Comparison of ENCODE assay signal across 1 cellular context in the genomic region with DNA sequence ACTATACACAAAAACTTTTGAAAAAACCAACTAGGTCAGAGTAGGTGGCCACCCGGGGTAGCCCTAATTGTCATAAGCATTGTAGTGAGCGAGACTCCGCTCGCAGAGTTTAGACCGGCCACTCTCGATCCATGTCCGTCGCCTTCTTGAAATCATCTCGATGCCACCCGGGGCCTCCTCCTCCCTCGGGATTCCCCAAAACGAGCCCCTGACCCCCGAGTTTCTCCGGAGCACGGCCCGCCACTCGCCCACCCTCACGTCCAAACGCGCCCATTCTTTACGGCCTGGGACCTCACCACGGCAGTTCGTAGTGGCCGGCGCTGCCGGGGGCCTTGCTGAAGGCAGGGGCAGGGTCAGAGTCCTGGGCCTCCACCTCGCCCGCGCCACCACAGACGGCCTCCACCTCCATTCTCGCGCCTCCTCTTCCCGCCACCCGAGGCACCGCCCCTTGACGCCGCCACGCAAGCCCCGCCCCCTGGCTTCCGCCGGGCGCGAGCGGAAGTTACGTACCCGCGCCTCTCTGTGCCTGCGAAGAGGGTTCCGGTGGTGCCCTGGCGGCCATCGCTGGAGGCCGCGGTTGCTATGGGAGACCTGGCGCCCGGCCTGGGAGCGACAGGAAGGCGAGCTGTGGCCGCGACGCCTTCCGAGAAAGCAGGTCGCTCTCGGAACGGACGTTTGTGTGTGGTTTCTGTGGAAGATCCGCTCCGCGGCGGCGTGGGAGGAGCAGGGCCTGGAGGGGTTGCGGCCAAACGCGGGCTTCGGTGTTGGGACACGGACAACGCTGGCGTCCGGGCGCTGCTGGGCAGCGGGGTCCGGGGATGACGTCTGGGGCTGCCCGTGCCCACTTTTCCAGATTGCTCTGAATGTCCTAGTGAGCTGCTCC.
TF ChIP-seq lines count a peak whose summit lies in the region.

A gene (minus strand): TSS at position 425 of the 883 bp plus-strand sequence. CDS start 16 bp downstream, at position 409.

TF ChIP-seq in HepG2, 621 proteins besides CTCF, POLR2A, EP300 and RAD21 (continued from another document and continues in another):
- TF ChIP-seq ELF4 (CRISPR knock-in tag; IDR thresholded peaks at IDR 0.05; ENCODE audit: borderline replicate concordance) (no peak), ZNF790 (CRISPR knock-in tag; IDR thresholded peaks at IDR 0.05; ENCODE audit: borderline replicate concordance) (0 out of 2 replicates have a peak, but pooled peaks have one; percentile 22), KAT8 (CRISPR knock-in tag; IDR thresholded peaks at IDR 0.05) (peak; percentile 97), MED13 (CRISPR knock-in tag; IDR thresholded peaks at IDR 0.05) (peak; percentile 59), HNRNPUL1 (IDR thresholded peaks at IDR 0.05; ENCODE audit: low read depth, low read length) (no peak), KDM3A (CRISPR knock-in tag; IDR thresholded peaks at IDR 0.05; ENCODE audit: low read depth) (peak; percentile 84), TP53 (CRISPR knock-in tag; conservative IDR thresholded peaks at IDR 0.05) (no peak), DNMT3B (CRISPR knock-in tag; conservative IDR thresholded peaks at IDR 0.05) (no peak), CREB1 (IDR thresholded peaks at IDR 0.05) (peak; percentile 90), CREB1 (CRISPR knock-in tag; IDR thresholded peaks at IDR 0.05) (peak; percentile 96), SRSF9 (IDR thresholded peaks at IDR 0.05; ENCODE audit: borderline replicate concordance, insufficient read depth, low read depth, low read length, poor library complexity, severe bottlenecking) (no peak), TOPORS (CRISPR knock-in tag; IDR thresholded peaks at IDR 0.05) (no peak; the same call in 1 of the 2 replicates), NR1H2 (CRISPR knock-in tag; IDR thresholded peaks at IDR 0.05; ENCODE audit: borderline replicate concordance, low read depth) (0 out of 2 replicates have a peak, but pooled peaks have one; percentile 62), ZNF446 (CRISPR knock-in tag; IDR thresholded peaks at IDR 0.05) (0 out of 2 replicates have a peak, but pooled peaks have one; percentile 69), ZNF7 (CRISPR knock-in tag; IDR thresholded peaks at IDR 0.05) (no peak), SUZ12 (IDR thresholded peaks at IDR 0.05; ENCODE audit: low read depth, low read length) (no peak), TCF7 (IDR thresholded peaks at IDR 0.05; ENCODE audit: low read depth) (no peak), SALL2 (CRISPR knock-in tag; IDR thresholded peaks at IDR 0.05) (peak; percentile 62; the same call in 1 of the 2 replicates), ZFP90 (CRISPR knock-in tag; IDR thresholded peaks at IDR 0.05; ENCODE audit: borderline replicate concordance) (no peak; the same call in 1 of the 2 replicates), ISL2 (CRISPR knock-in tag; IDR thresholded peaks at IDR 0.05) (peak; percentile 48; the same call in 1 of the 2 replicates), ELF3 (CRISPR knock-in tag; IDR thresholded peaks at IDR 0.05) (peak; percentile 57), ZBTB7B (CRISPR knock-in tag; IDR thresholded peaks at IDR 0.05) (peak; percentile 27; the same call in 1 of the 2 replicates), ZNF713 (CRISPR knock-in tag; IDR thresholded peaks at IDR 0.05) (peak; percentile 88; the same call in 1 of the 2 replicates), RBFOX2 (IDR thresholded peaks at IDR 0.05; ENCODE audit: low read depth, low read length) (peak; percentile 93), ZNF205 (CRISPR knock-in tag; IDR thresholded peaks at IDR 0.05) (peak; percentile 74), ZNF432 (CRISPR knock-in tag; IDR thresholded peaks at IDR 0.05; ENCODE audit: borderline replicate concordance) (no peak), ZNF331 (CRISPR knock-in tag; IDR thresholded peaks at IDR 0.05) (0 out of 2 replicates have a peak, but pooled peaks have one; percentile 51), ETV6 (CRISPR knock-in tag; conservative IDR thresholded peaks at IDR 0.05) (peak; percentile 82), ZNF782 (CRISPR knock-in tag; IDR thresholded peaks at IDR 0.05; ENCODE audit: borderline replicate concordance) (0 out of 2 replicates have a peak, but pooled peaks have one; percentile 51), MIXL1 (CRISPR knock-in tag; IDR thresholded peaks at IDR 0.05) (peak; percentile 64; the same call in 1 of the 2 replicates), ZNF160 (CRISPR knock-in tag; IDR thresholded peaks at IDR 0.05) (peak; percentile 80; the same call in 1 of the 2 replicates), CENPT (CRISPR knock-in tag; IDR thresholded peaks at IDR 0.05; ENCODE audit: low read depth) (no peak; the same call in 1 of the 2 replicates), ZFP41 (CRISPR knock-in tag; IDR thresholded peaks at IDR 0.05; ENCODE audit: borderline replicate concordance) (peak; percentile 42; the same call in 1 of the 2 replicates), HNF4G (IDR thresholded peaks at IDR 0.05; ENCODE audit: borderline replicate concordance, low read depth, low read length) (no peak), HNF4G (CRISPR knock-in tag; IDR thresholded peaks at IDR 0.05; ENCODE audit: borderline replicate concordance, low read depth) (no peak), KMT2B (CRISPR knock-in tag; IDR thresholded peaks at IDR 0.05) (peak; percentile 95), EZH2 (conservative IDR thresholded peaks at IDR 0.05; ENCODE audit: low read depth, low read length) (no peak), ZNF264 (CRISPR knock-in tag; IDR thresholded peaks at IDR 0.05) (no peak)
- TF ChIP-seq, protein P1, sequence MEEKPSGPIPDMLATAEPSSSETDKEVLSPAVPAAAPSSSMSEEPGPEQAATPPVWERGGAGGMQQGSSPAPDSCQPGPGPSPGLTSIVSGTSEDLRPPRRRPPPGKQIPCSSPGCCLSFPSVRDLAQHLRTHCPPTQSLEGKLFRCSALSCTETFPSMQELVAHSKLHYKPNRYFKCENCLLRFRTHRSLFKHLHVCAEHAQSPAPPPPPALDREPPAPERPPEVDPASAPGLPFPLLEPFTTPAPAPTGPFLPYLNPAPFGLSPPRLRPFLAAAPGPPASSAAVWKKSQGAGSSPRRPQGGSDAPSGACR (CRISPR knock-in tag; IDR thresholded peaks at IDR 0.05) = no peak
- TF ChIP-seq, protein P2, sequence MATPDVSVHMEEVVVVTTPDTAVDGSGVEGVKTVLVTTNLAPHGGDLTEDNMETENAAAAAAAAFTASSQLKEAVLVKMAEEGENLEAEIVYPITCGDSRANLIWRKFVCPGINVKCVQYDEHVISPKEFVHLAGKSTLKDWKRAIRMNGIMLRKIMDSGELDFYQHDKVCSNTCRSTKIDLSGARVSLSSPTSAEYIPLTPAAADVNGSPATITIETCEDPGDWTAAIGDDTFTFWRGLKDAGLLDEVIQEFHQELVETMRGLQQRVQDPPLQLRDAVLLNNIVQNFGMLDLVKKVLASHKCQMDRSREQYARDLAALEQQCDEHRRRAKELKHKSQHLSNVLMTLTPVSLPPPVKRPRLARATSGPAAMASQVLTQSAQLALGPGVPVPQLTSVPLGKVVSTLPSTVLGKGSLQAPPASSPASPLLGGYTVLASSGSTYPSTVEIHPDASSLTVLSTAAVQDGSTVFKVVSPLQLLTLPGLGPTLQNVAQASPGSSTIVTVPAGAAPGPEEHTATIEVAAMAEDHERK (CRISPR knock-in tag; IDR thresholded peaks at IDR 0.05; ENCODE audit: low read depth) = peak; percentile 88
- TF ChIP-seq, protein P3, sequence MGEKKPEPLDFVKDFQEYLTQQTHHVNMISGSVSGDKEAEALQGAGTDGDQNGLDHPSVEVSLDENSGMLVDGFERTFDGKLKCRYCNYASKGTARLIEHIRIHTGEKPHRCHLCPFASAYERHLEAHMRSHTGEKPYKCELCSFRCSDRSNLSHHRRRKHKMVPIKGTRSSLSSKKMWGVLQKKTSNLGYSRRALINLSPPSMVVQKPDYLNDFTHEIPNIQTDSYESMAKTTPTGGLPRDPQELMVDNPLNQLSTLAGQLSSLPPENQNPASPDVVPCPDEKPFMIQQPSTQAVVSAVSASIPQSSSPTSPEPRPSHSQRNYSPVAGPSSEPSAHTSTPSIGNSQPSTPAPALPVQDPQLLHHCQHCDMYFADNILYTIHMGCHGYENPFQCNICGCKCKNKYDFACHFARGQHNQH (CRISPR knock-in tag; IDR thresholded peaks at IDR 0.05) = peak; percentile 90; the same call in 1 of the 2 replicates
- TF ChIP-seq, protein P4, sequence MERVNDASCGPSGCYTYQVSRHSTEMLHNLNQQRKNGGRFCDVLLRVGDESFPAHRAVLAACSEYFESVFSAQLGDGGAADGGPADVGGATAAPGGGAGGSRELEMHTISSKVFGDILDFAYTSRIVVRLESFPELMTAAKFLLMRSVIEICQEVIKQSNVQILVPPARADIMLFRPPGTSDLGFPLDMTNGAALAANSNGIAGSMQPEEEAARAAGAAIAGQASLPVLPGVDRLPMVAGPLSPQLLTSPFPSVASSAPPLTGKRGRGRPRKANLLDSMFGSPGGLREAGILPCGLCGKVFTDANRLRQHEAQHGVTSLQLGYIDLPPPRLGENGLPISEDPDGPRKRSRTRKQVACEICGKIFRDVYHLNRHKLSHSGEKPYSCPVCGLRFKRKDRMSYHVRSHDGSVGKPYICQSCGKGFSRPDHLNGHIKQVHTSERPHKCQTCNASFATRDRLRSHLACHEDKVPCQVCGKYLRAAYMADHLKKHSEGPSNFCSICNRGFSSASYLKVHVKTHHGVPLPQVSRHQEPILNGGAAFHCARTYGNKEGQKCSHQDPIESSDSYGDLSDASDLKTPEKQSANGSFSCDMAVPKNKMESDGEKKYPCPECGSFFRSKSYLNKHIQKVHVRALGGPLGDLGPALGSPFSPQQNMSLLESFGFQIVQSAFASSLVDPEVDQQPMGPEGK (CRISPR knock-in tag; IDR thresholded peaks at IDR 0.05) = no peak
- TF ChIP-seq, protein P5, sequence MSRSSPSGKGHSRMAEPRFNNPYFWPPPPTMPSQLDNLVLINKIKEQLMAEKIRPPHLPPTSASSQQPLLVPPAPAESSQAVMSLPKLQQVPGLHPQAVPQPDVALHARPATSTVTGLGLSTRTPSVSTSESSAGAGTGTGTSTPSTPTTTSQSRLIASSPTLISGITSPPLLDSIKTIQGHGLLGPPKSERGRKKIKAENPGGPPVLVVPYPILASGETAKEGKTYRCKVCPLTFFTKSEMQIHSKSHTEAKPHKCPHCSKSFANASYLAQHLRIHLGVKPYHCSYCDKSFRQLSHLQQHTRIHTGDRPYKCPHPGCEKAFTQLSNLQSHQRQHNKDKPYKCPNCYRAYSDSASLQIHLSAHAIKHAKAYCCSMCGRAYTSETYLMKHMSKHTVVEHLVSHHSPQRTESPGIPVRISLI (CRISPR knock-in tag; IDR thresholded peaks at IDR 0.05; ENCODE audit: borderline replicate concordance) = no peak
- TF ChIP-seq, protein P6, sequence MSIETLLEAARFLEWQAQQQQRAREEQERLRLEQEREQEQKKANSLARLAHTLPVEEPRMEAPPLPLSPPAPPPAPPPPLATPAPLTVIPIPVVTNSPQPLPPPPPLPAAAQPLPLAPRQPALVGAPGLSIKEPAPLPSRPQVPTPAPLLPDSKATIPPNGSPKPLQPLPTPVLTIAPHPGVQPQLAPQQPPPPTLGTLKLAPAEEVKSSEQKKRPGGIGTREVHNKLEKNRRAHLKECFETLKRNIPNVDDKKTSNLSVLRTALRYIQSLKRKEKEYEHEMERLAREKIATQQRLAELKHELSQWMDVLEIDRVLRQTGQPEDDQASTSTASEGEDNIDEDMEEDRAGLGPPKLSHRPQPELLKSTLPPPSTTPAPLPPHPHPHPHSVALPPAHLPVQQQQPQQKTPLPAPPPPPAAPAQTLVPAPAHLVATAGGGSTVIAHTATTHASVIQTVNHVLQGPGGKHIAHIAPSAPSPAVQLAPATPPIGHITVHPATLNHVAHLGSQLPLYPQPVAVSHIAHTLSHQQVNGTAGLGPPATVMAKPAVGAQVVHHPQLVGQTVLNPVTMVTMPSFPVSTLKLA (IDR thresholded peaks at IDR 0.05) = no peak
- TF ChIP-seq, protein P7, sequence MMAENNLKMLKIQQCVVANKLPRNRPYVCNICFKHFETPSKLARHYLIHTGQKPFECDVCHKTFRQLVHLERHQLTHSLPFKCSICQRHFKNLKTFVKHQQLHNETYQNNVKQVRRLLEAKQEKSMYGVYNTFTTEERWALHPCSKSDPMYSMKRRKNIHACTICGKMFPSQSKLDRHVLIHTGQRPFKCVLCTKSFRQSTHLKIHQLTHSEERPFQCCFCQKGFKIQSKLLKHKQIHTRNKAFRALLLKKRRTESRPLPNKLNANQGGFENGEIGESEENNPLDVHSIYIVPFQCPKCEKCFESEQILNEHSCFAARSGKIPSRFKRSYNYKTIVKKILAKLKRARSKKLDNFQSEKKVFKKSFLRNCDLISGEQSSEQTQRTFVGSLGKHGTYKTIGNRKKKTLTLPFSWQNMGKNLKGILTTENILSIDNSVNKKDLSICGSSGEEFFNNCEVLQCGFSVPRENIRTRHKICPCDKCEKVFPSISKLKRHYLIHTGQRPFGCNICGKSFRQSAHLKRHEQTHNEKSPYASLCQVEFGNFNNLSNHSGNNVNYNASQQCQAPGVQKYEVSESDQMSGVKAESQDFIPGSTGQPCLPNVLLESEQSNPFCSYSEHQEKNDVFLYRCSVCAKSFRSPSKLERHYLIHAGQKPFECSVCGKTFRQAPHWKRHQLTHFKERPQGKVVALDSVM (CRISPR knock-in tag; IDR thresholded peaks at IDR 0.05) = peak; percentile 100
- TF ChIP-seq, protein P8, sequence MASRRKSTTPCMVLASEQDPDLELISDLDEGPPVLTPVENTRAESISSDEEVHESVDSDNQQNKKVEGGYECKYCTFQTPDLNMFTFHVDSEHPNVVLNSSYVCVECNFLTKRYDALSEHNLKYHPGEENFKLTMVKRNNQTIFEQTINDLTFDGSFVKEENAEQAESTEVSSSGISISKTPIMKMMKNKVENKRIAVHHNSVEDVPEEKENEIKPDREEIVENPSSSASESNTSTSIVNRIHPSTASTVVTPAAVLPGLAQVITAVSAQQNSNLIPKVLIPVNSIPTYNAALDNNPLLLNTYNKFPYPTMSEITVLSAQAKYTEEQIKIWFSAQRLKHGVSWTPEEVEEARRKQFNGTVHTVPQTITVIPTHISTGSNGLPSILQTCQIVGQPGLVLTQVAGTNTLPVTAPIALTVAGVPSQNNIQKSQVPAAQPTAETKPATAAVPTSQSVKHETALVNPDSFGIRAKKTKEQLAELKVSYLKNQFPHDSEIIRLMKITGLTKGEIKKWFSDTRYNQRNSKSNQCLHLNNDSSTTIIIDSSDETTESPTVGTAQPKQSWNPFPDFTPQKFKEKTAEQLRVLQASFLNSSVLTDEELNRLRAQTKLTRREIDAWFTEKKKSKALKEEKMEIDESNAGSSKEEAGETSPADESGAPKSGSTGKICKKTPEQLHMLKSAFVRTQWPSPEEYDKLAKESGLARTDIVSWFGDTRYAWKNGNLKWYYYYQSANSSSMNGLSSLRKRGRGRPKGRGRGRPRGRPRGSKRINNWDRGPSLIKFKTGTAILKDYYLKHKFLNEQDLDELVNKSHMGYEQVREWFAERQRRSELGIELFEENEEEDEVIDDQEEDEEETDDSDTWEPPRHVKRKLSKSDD (CRISPR knock-in tag; IDR thresholded peaks at IDR 0.05; ENCODE audit: low read depth) = peak; percentile 94
- TF ChIP-seq, protein P9, sequence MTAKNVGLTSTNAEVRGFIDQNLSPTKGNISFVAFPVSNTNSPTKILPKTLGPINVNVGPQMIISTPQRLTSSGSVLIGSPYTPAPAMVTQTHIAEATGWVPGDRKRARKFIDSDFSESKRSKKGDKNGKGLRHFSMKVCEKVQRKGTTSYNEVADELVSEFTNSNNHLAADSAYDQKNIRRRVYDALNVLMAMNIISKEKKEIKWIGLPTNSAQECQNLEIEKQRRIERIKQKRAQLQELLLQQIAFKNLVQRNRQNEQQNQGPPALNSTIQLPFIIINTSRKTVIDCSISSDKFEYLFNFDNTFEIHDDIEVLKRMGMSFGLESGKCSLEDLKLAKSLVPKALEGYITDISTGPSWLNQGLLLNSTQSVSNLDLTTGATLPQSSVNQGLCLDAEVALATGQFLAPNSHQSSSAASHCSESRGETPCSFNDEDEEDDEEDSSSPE (CRISPR knock-in tag; IDR thresholded peaks at IDR 0.05) = peak; percentile 99
- TF ChIP-seq, protein P10, sequence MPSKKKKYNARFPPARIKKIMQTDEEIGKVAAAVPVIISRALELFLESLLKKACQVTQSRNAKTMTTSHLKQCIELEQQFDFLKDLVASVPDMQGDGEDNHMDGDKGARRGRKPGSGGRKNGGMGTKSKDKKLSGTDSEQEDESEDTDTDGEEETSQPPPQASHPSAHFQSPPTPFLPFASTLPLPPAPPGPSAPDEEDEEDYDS (CRISPR knock-in tag; IDR thresholded peaks at IDR 0.05) = peak; percentile 78; the same call in 1 of the 2 replicates
